Comparison of ENCODE assay signal across 20 cellular contexts in genomic region chr15:87851497-87851896, GRCh38.
DNase-seq lines count a peak whose midpoint lies in the region; ATAC-seq and TF ChIP-seq lines count a peak whose summit lies in the region.
"Had no signal": no experiment of that assay in that cellular context is flagged by ENCODE, and none has a peak within 500 bp of the region (broad histone marks: within the 10 kb centered on the region; RNA-seq: fewer than 3 reads in every experiment).

No MANE protein-coding gene starts in this region.

- H3K4me3 ChIP-seq in right atrium auricular region: no peak overlapping the region
- no peak overlapping the region for H3K4me3 ChIP-seq in heart left ventricle
- H3K4me3 ChIP-seq: A549; BLaER1 treated with 17β-estradiol and CSF1 and Interleukin-3, amounts not matched to agents 10 nM and 100 nM; GM12878 had no signal

- no peak for DNase-seq in Right ventricle myocardium inferior (ENCODE audit: missing footprints)
- DNase-seq in right atrium auricular region (ENCODE audit: low spot score): no peak
- peak in 3 of 5 donors; percentile 16 to 77 (median 64) for DNase-seq in heart left ventricle
- no peak for DNase-seq in left cardiac atrium
- DNase-seq in left ventricle myocardium superior: peak; percentile 46
- DNase-seq in SW 1271 (lab: John Stamatoyannopoulos, UW): no peak
- no peak for DNase-seq in T1000 (lab: John Stamatoyannopoulos, UW)
- DNase-seq: AML-193; Caco-2; Calu3; CD4-positive, alpha-beta T cell; CD8-positive, alpha-beta T cell; DMS79 treated with DMSO at 0.1 percent for 48 hours; GF-D8 had no signal

- ATAC-seq in Right ventricle myocardium inferior (peak; percentile 95), heart left ventricle (peak; percentile 92 to 96 (median 92)), left cardiac atrium (peak; percentile 77 to 93), left ventricle myocardium superior (peak; percentile 96), HG03039 (IDR thresholded peaks at IDR 0.05; ENCODE audit: unreplicated experiment) (no peak)
- ATAC-seq: A549; CD8-positive, alpha-beta T cell; GM12878 had no signal

- H3K9me3 ChIP-seq in right atrium auricular region (no peaks in the 10 kb centered on the region), heart left ventricle (no peaks in the 10 kb centered on the region)
- H3K9me3 ChIP-seq: A549; BLaER1 treated with 17β-estradiol and CSF1 and Interleukin-3, amounts not matched to agents 10 nM and 100 nM; Caco-2 had no signal

- H3K27me3 ChIP-seq in right atrium auricular region: no peaks in the 10 kb centered on the region
- no peaks in the 10 kb centered on the region for H3K27me3 ChIP-seq in heart left ventricle
- H3K27me3 ChIP-seq: BLaER1 treated with 17β-estradiol and CSF1 and Interleukin-3, amounts not matched to agents 10 nM and 100 nM had no signal

- H3K27ac ChIP-seq in right atrium auricular region (peak overlapping the region in 1 of 2 donors; percentile 42), heart left ventricle (peak overlapping the region in 7 of 12 donors; percentile 14 to 77 (median 51))
- H3K27ac ChIP-seq: 22Rv1; A549; BLaER1 treated with 17β-estradiol and CSF1 and Interleukin-3, amounts not matched to agents 10 nM and 100 nM; C4-2B had no signal

- no peaks in the 10 kb centered on the region for H3K4me1 ChIP-seq in right atrium auricular region
- H3K4me1 ChIP-seq in heart left ventricle: peaks cover 0 to 11% (median 0%) of the 10 kb centered on the region in 12 donors
- H3K4me1 ChIP-seq: A549; BLaER1 treated with 17β-estradiol and CSF1 and Interleukin-3, amounts not matched to agents 10 nM and 100 nM; Caco-2 had no signal

- H3K36me3 ChIP-seq in right atrium auricular region: no peaks in the 10 kb centered on the region
- H3K36me3 ChIP-seq in heart left ventricle: no peaks in the 10 kb centered on the region
- H3K36me3 ChIP-seq: BLaER1 treated with 17β-estradiol and CSF1 and Interleukin-3, amounts not matched to agents 10 nM and 100 nM had no signal

- TF ChIP-seq POLR2A in heart left ventricle (IDR thresholded peaks at IDR 0.05): no peak

- TF ChIP-seq CTCF in right atrium auricular region (IDR thresholded peaks at IDR 0.05): no peak
- TF ChIP-seq CTCF in heart left ventricle (IDR thresholded peaks at IDR 0.05): no peak

- WGBS in heart left ventricle, 4 donors: 59 to 74% (median 69%) methylated on average over 2 of the region's 2 CpGs

- intact Hi-C loops in Right ventricle myocardium inferior (cut with DNase I) (loop anchor here (1.0 to 2.0 kb wide), 2 partner anchors 97 to 164 kb away; no protein-coding TSS in a partner anchor), heart left ventricle (cut with DNase I) (loop anchor here in 1 of 10 donors (1.0 kb wide), 1 partner anchor 164 kb away; no protein-coding TSS in a partner anchor), left cardiac atrium (cut with DNase I) (no loop called here), left ventricle myocardium superior (cut with micrococcal nuclease) (no loop called here)

Comparison
In these comparisons a context has a peak if more than half of its experiments do, and no peak if none do; other contexts are left out.
1. DNase-seq: peak in heart left ventricle (3 of 5) and left ventricle myocardium superior (single experiment); none in Right ventricle myocardium inferior (single experiment), right atrium auricular region (single experiment), left cardiac atrium (single experiment), SW 1271 (0 of 2) and T1000 (single experiment).